8 cellular contexts compared by ENCODE assay signal in genomic region chr2:55420244-55420713, GRCh38. TPM values are rescaled to one million over a fixed set of nuclear protein-coding genes. Genes with fewer than 3 reads are reported as not detected.
DNase-seq lines count a peak whose midpoint lies in the region; ATAC-seq, FAIRE-seq and TF ChIP-seq lines count a peak whose summit lies in the region.

No MANE protein-coding gene starts in this region.

- no peak overlapping the region for H3K27ac ChIP-seq in foreskin keratinocyte
- peak overlapping the region; percentile 88 to 96 (median 92) for H3K27ac ChIP-seq in sigmoid colon

- ATAC-seq in GM18870 (IDR thresholded peaks at IDR 0.05; ENCODE audit: unreplicated experiment) (peak; percentile 8), T-cell (replicated peaks in 1 of 4) (no peak), foreskin keratinocyte (peak; percentile 8), GM19324 (IDR thresholded peaks at IDR 0.05; ENCODE audit: low FRiP score, unreplicated experiment) (no peak), GM21717 (IDR thresholded peaks at IDR 0.05; ENCODE audit: unreplicated experiment) (no peak)

- DNase-seq in T-cell (no peak), foreskin keratinocyte (peak in 1 of 2 donors; percentile 40), sigmoid colon (no peak), urothelium cell line (ENCODE audit: low spot score) (no peak), NCI-H2081 treated with DMSO at 0.1 percent for 48 hours (lab: John Stamatoyannopoulos, UW) (no peak)

- H3K27me3 Mint-ChIP-seq in T-cell: peaks cover 5 to 6% of the 10 kb centered on the region in 2 donors

- no peaks in the 10 kb centered on the region for H3K9me3 ChIP-seq in sigmoid colon

- H3K36me3 ChIP-seq in sigmoid colon: no peaks in the 10 kb centered on the region

- CTCF ChIA-PET in T-cell (lab: Charles Lee): interaction anchor here in 1 of 2 donors (0.6 to 1.0 kb wide), 3 partner anchors 11 to 282 kb away, joined by 3 read pairs; partner anchors contain the start of gene CFAP36

- intact Hi-C loops in sigmoid colon (cut with DNase I): loop anchor here (2.0 to 5.0 kb wide), 2 partner anchors 99 to 197 kb away; partner anchors contain the start of genes CFAP36 and PPP4R3B

- TF ChIP-seq CTCF in foreskin keratinocyte (conservative IDR thresholded peaks at IDR 0.05) (no peak), sigmoid colon (IDR thresholded peaks at IDR 0.05) (no peak)

- no peak for TF ChIP-seq POLR2A in sigmoid colon (IDR thresholded peaks at IDR 0.05)

- H3K4me1 Mint-ChIP-seq in T-cell: peaks cover 29 to 40% (median 38%) of the 10 kb centered on the region in 3 donors

- H3K36me3 Mint-ChIP-seq in T-cell: no peaks in the 10 kb centered on the region

- peak overlapping the region; percentile 85 to 91 (median 87) for H3K4me3 Mint-ChIP-seq in T-cell

- H3K27ac Mint-ChIP-seq in T-cell: peak overlapping the region; percentile 75 to 89

- no peak for TF ChIP-seq EP300 in sigmoid colon (IDR thresholded peaks at IDR 0.05)

- POLR2A ChIA-PET in T-cell (lab: Charles Lee): interaction anchor here in 1 of 2 donors (1.1 kb wide), 1 partner anchor 9 kb away, joined by 3 read pairs; no protein-coding TSS in a partner anchor

- no peaks in the 10 kb centered on the region for H3K9me3 Mint-ChIP-seq in T-cell

- H3K27me3 ChIP-seq in foreskin keratinocyte: no peaks in the 10 kb centered on the region
- H3K27me3 ChIP-seq in sigmoid colon: no peaks in the 10 kb centered on the region

- H3K4me1 ChIP-seq in foreskin keratinocyte: peaks cover 13% of the 10 kb centered on the region
- peaks cover 0 to 28% (median 20%) of the 10 kb centered on the region in 4 donors for H3K4me1 ChIP-seq in sigmoid colon

- FAIRE-seq in urothelium cell line (lab: Jason Lieb, UNC): no peak

- H3K4me3 ChIP-seq in sigmoid colon: peak overlapping the region; percentile 74 to 97 (median 79)

- WGBS in sigmoid colon, 2 donors: 0% methylated on average over 6 of the region's 6 CpGs

RNA-seq across cellular contexts. Expression of gene CCDC88A, which starts 0.6 kb away (rescaled TPM):
- total RNA-seq in T-cell (10 to 100 TPM; 13.2 to 15.7 (median 14.3) TPM), foreskin keratinocyte (31.9 and 33.2 TPM in 2 replicates), sigmoid colon (10 to 100 TPM; 33.8 to 72.8 (median 44.8) TPM)
- polyA plus RNA-seq in foreskin keratinocyte (9.7 and 9.9 TPM in 2 replicates), sigmoid colon (1 to 10 TPM; 5.4 to 6.4 (median 5.5) TPM)

Comparison
In these comparisons a context has a peak if more than half of its experiments do, and no peak if none do; other contexts are left out.
1. ATAC-seq: peak in GM18870 (single experiment) and foreskin keratinocyte (single experiment); none in T-cell (0 of 4), GM19324 (single experiment) and GM21717 (single experiment).